In genomic region chr20:53421343-53421742, GRCh38 we compare ENCODE assay signal across 29 cellular contexts.
"Had no signal": no experiment of that assay in that cellular context is flagged by ENCODE, and none has a peak within 500 bp of the region (broad histone marks: within the 10 kb centered on the region; RNA-seq: fewer than 3 reads in every experiment).

No MANE protein-coding gene starts in this region.

- H3K36me3 ChIP-seq: colonic mucosa, esophagus muscularis mucosa, esophagus squamous epithelium, gastrocnemius medialis, gastroesophageal sphincter, heart left ventricle, heart right ventricle had no signal

- DNase-seq: colonic mucosa; cortex of kidney; dermis blood vessel endothelial cell; dorsolateral prefrontal cortex; effector CD4-positive, alpha-beta T cell; effector CD8-positive, alpha-beta T cell; effector memory CD4-positive, alpha-beta T cell; effector memory CD8-positive, alpha-beta T cell; endodermal cell; erythroblast; esophagus squamous epithelium; foreskin fibroblast; foreskin keratinocyte; foreskin melanocyte; gastrocnemius medialis; glutamatergic neuron; head of caudate nucleus; heart left ventricle; heart right ventricle had no signal

- H3K9me3 ChIP-seq: colonic mucosa, esophagus muscularis mucosa, esophagus squamous epithelium, gastrocnemius medialis, gastroesophageal sphincter, heart left ventricle, heart right ventricle had no signal

- H3K27ac ChIP-seq: colonic mucosa, coronary artery, dorsolateral prefrontal cortex, epithelial cell of prostate, esophagus muscularis mucosa, esophagus squamous epithelium, foreskin keratinocyte, gastrocnemius medialis, gastroesophageal sphincter, heart left ventricle, heart right ventricle had no signal

- H3K27me3 ChIP-seq: colonic mucosa, esophagus muscularis mucosa, esophagus squamous epithelium, foreskin keratinocyte, gastrocnemius medialis, gastroesophageal sphincter, heart left ventricle, heart right ventricle had no signal

- H3K27ac Mint-ChIP-seq: dendritic cell treated with granulocyte-macrophage colony-stimulating factor and Interleukin-4, amounts not matched to agents 40 ng/mL and 50 ng/mL, for 4 days; effector memory CD8-positive, alpha-beta T cell; endodermal cell had no signal

- ATAC-seq: effector memory CD8-positive, alpha-beta T cell; esophagus mucosa; foreskin keratinocyte; gastrocnemius medialis; gastroesophageal sphincter; heart left ventricle; heart right ventricle had no signal

- FAIRE-seq: colon, endometrium, endothelial cell of umbilical vein, frontal cortex had no signal

- H3K4me3 Mint-ChIP-seq: dendritic cell treated with granulocyte-macrophage colony-stimulating factor and Interleukin-4, amounts not matched to agents 40 ng/mL and 50 ng/mL, for 4 days; effector memory CD8-positive, alpha-beta T cell; endodermal cell had no signal

- H3K9me3 Mint-ChIP-seq: effector memory CD8-positive, alpha-beta T cell; endodermal cell had no signal

- H3K4me3 ChIP-seq: colonic mucosa, coronary artery, dorsolateral prefrontal cortex, esophagus muscularis mucosa, esophagus squamous epithelium, gastrocnemius medialis, gastroesophageal sphincter, heart left ventricle, heart right ventricle had no signal

- H3K4me1 ChIP-seq: colonic mucosa, esophagus muscularis mucosa, esophagus squamous epithelium, foreskin keratinocyte, gastrocnemius medialis, gastroesophageal sphincter, heart left ventricle had no signal
